Comparison of ENCODE assay signal across 8 cellular contexts in genomic region chr9:33157960-33158359, GRCh38. TPM values are rescaled to one million over a fixed set of nuclear protein-coding genes. Genes with fewer than 3 reads are reported as not detected.
A peak's percentile ranks its signal among the peaks of the same experiment; 100 is the strongest.
DNase-seq lines count a peak whose midpoint lies in the region; ATAC-seq and TF ChIP-seq lines count a peak whose summit lies in the region.

No MANE protein-coding gene starts in this region.

- H3K79me2 ChIP-seq in GM23248 (ENCODE audit: insufficient read depth), result peaks cover 100% of the 10 kb centered on the region

- DNase-seq in GM23248 (peak; percentile 32), islet precursor cell (peak; percentile 82), Kasumi-1 (lab: John Stamatoyannopoulos, UW) (no peak), AG20443 (ENCODE audit: low spot score) (no peak), NCI-H1694 (lab: John Stamatoyannopoulos, UW) (no peak)
- no peak for DNase-seq in activated CD8-positive, alpha-beta T cell treated with anti-CD3 and anti-CD28 coated beads for 36 hours

- H3K4me1 Mint-ChIP-seq in activated CD8-positive, alpha-beta T cell treated with anti-CD3 and anti-CD28 coated beads for 36 hours (ENCODE audit: low read depth), result peaks cover 94% of the 10 kb centered on the region

- H3K9me3 Mint-ChIP-seq in activated CD8-positive, alpha-beta T cell treated with anti-CD3 and anti-CD28 coated beads for 36 hours, result no peaks in the 10 kb centered on the region

- H3K27me3 Mint-ChIP-seq in activated CD8-positive, alpha-beta T cell treated with anti-CD3 and anti-CD28 coated beads for 36 hours, result no peaks in the 10 kb centered on the region

- H3K9me2 ChIP-seq in GM23248 (ENCODE audit: insufficient read depth), result no peaks in the 10 kb centered on the region

- peak overlapping the region; percentile 99 for H3K9ac ChIP-seq in GM23248

- no peaks in the 10 kb centered on the region for H3K27me3 ChIP-seq in GM23248 (replicated peaks; ENCODE audit: insufficient read depth)

- peaks cover 91% of the 10 kb centered on the region for H3F3A ChIP-seq in GM23248 (ENCODE audit: insufficient read depth)

- H4K20me1 ChIP-seq in GM23248 (ENCODE audit: insufficient read depth), result 0 out of 2 replicates have a peak, but pooled peaks cover 2% of the 10 kb centered on the region

- H3K4me1 ChIP-seq in GM23248 (ENCODE audit: insufficient read depth), result peaks cover 85% of the 10 kb centered on the region

- intact Hi-C loops in activated CD8-positive, alpha-beta T cell treated with anti-CD3 and anti-CD28 coated beads for 36 hours (cut with micrococcal nuclease), result no loop called here

- in situ Hi-C loops in GM23248 (cut with MboI), result no loop called here

- no peaks in the 10 kb centered on the region for H3K36me3 ChIP-seq in GM23248 (ENCODE audit: low read depth)

- WGBS in GM23248 (ENCODE audit: low coverage in 1 of 2, low lambda C conversion rate in 2 of 2, missing lambda C conversion rate in 2 of 2), 2 experiments, result 28 to 30% methylated on average over 4 of the region's 4 CpGs

- no peak for ATAC-seq in activated CD8-positive, alpha-beta T cell treated with anti-CD3 and anti-CD28 coated beads for 36 hours
- no peak for ATAC-seq in GM19023 (IDR thresholded peaks at IDR 0.05; ENCODE audit: unreplicated experiment)

- no peak overlapping the region for H2AFZ ChIP-seq in GM23248

- H3K27ac Mint-ChIP-seq in activated CD8-positive, alpha-beta T cell treated with anti-CD3 and anti-CD28 coated beads for 36 hours, result peak overlapping the region; percentile 90

- POLR2A ChIA-PET in activated CD8-positive, alpha-beta T cell treated with anti-CD3 and anti-CD28 coated beads for 36 hours (lab: Charles Lee), result interaction anchor here (1.2 to 2.2 kb wide), 2 partner anchors 10 to 75 kb away, joined by 3 to 10 read pairs; partner anchors contain the start of gene B4GALT1

- peak overlapping the region; percentile 99 for H3K4me2 ChIP-seq in GM23248 (ENCODE audit: unreplicated experiment)

- H3K27ac ChIP-seq in GM23248 (peak overlapping the region; percentile 99), skin epidermis (peak overlapping the region in 19 of 21 experiments; percentile 76 to 99 (median 94))

- peaks cover 15% of the 10 kb centered on the region for H3K36me3 Mint-ChIP-seq in activated CD8-positive, alpha-beta T cell treated with anti-CD3 and anti-CD28 coated beads for 36 hours (ENCODE audit: low read depth)

- no peak for TF ChIP-seq CTCF in activated CD8-positive, alpha-beta T cell treated with anti-CD3 and anti-CD28 coated beads for 36 hours (IDR thresholded peaks at IDR 0.05)

- peak overlapping the region; percentile 54 for H3K4me3 Mint-ChIP-seq in activated CD8-positive, alpha-beta T cell treated with anti-CD3 and anti-CD28 coated beads for 36 hours

- CTCF ChIA-PET in activated CD8-positive, alpha-beta T cell treated with anti-CD3 and anti-CD28 coated beads for 36 hours (lab: Charles Lee), result interaction anchor here (1.3 to 2.2 kb wide), 4 partner anchors 9 to 14 kb away, joined by 3 to 9 read pairs (median 6); partner anchors contain the start of gene B4GALT1

- no peaks in the 10 kb centered on the region for H3K9me3 ChIP-seq in GM23248 (ENCODE audit: low read depth)

- H3K4me3 ChIP-seq in GM23248, result no peak overlapping the region
- no peak overlapping the region for H3K4me3 ChIP-seq in skin epidermis

RNA-seq across cellular contexts. Expression of gene B4GALT1, which starts 9.2 kb away (rescaled TPM):
- total RNA-seq in GM23248 (2014; rRNA removed; shearing (Covaris generic)), result 70.8 and 74.3 TPM in 2 replicates
- 139 and 140 TPM in 2 replicates for polyA plus RNA-seq in GM23248 (2016; fragmentation: Nextera tagmentation; extraction: Ambion mirVana)
- 10 to 100 TPM; 41.2 to 41.4 TPM for total RNA-seq in activated CD8-positive, alpha-beta T cell treated with anti-CD3 and anti-CD28 coated beads for 36 hours

Comparison
In these comparisons a context has a peak if more than half of its experiments do, and no peak if none do; other contexts are left out.
1. DNase-seq: peak in GM23248 (single experiment) and islet precursor cell (single experiment); none in activated CD8-positive, alpha-beta T cell treated with anti-CD3 and anti-CD28 coated beads for 36 hours (single experiment), Kasumi-1 (0 of 2), AG20443 (single experiment) and NCI-H1694 (single experiment).